In genomic region chr13:49936085-49936942, GRCh38 we compare ENCODE assay signal across 8 cellular contexts. TPM values are rescaled to one million over a fixed set of nuclear protein-coding genes. Genes with fewer than 3 reads are reported as not detected.
DNase-seq lines count a peak whose midpoint lies in the region; ATAC-seq and TF ChIP-seq lines count a peak whose summit lies in the region.

SPRYD7 (minus strand) TSS chr13:49936340; CDS start chr13:49936235, 105 bp downstream.

- intact Hi-C loops in left cardiac atrium (cut with DNase I) (no loop called here), posterior cingulate gyrus (cut with DNase I) (loop anchor here (5.0 kb wide), 3 partner anchors 61 to 146 kb away; partner anchors contain the start of genes KPNA3 and TRIM13)

- peak in 1 of 4 donors; percentile 76 for TF ChIP-seq POLR2A in upper lobe of left lung (IDR thresholded peaks at IDR 0.05)

- H3K36me3 ChIP-seq in upper lobe of left lung: no peaks in the 10 kb centered on the region

- peak within 1 kb of the TSS; percentile 76 to 97 (median 88) for H3K4me3 ChIP-seq in upper lobe of left lung

- H3K27ac ChIP-seq in upper lobe of left lung: peak within 1 kb of the TSS; percentile 81 to 94 (median 93)

- no peaks in the 10 kb centered on the region for H3K9me3 ChIP-seq in upper lobe of left lung

- no peaks in the 10 kb centered on the region for H3K27me3 ChIP-seq in upper lobe of left lung

- DNase-seq in GM13977 (ENCODE audit: low spot score) (peak; percentile 96), NCI-H1436 treated with DMSO at 0.1 percent for 48 hours (lab: John Stamatoyannopoulos, UW) (peak; percentile 29), T follicular helper cell (ENCODE audit: low read depth) (peak; percentile 85), amniotic epithelial cell (ENCODE audit: low read depth) (peak; percentile 97), left cardiac atrium (peak; percentile 98), posterior cingulate gyrus (peak; percentile 95 to 100 (median 98)), upper lobe of left lung (peak; percentile 99 to 100)

- in situ Hi-C loops in GM13977 (cut with MboI; ENCODE audit: low pct_unique_long_range_greater_than_20kb, low sequenced_read_pairs, unreplicated experiment): no loop called here

- 1% methylated on average over 10 to 51 of the region's 65 CpGs for WGBS in upper lobe of left lung, 2 donors

- no peak for TF ChIP-seq EP300 in upper lobe of left lung (IDR thresholded peaks at IDR 0.05)

- ATAC-seq in HG02870 (IDR thresholded peaks at IDR 0.05; ENCODE audit: unreplicated experiment): peak; percentile 97
- ATAC-seq in left cardiac atrium: peak; percentile 99 to 100
- peak; percentile 100 for ATAC-seq in upper lobe of left lung (ENCODE audit: low FRiP score in 2 of 2)

- peaks cover 26 to 31% (median 27%) of the 10 kb centered on the region in 4 donors for H3K4me1 ChIP-seq in upper lobe of left lung

- TF ChIP-seq CTCF in GM13977 (IDR thresholded peaks at IDR 0.05; ENCODE audit: extremely low read depth, insufficient read depth, missing control alignments) (peak; percentile 95), upper lobe of left lung (IDR thresholded peaks at IDR 0.05) (peak; percentile 92 to 98 (median 98))

RNA-seq across cellular contexts. Expression of gene SPRYD7, which starts in this region (rescaled TPM):
- total RNA-seq in left cardiac atrium: 10 to 100 TPM in 1 of 2 donors, 1 to 10 TPM in 1; 8.6 to 11.7 TPM
- 10 to 100 TPM in 5 of 6 donors, 1 to 10 TPM in 1; 9.4 to 29.2 (median 11.5) TPM for total RNA-seq in upper lobe of left lung

Comparison
In these comparisons a context has a peak if more than half of its experiments do, and no peak if none do; other contexts are left out.
1. Peak in every context shown above with its lines: DNase-seq, ATAC-seq, H3K4me3 ChIP-seq and H3K27ac ChIP-seq.
2. DNase-seq: peak in every context shown above with its lines; median percentile 100 in upper lobe of left lung; 98 in left cardiac atrium; 98 in posterior cingulate gyrus; 97 in amniotic epithelial cell; 96 in GM13977; 85 in T follicular helper cell; 29 in NCI-H1436 treated with DMSO at 0.1 percent for 48 hours.